ENCODE assay signal across 5 cellular contexts in the genomic region with DNA sequence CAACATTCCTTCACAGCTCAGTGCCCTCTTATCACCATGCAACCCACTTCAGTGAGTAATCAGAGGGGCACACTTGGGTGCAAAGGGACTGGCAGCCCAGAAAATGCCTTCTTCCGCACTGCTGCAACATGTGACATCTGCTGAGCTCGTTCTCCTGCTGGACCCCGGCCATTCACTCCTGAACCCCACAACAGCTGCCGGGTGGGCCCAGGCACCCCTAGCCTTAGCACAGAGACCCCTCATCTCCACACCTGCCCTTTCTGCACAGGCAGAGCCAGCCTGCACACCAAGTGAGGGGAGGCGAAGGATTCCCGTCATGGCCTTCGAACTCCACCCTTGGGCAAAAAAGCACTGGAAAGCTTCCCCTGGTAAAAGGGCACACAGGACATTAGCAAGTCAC.
"Had no signal": no experiment of that assay in that cellular context is flagged by ENCODE, and none has a peak within 500 bp of the region (broad histone marks: within the 10 kb centered on the region; RNA-seq: fewer than 3 reads in every experiment).

No MANE protein-coding gene starts in this region.

- H3K27ac ChIP-seq: GM23248 had no signal

- DNase-seq: GM23248, H7, HCEC 1CT, KG1 had no signal

- H3K4me3 ChIP-seq: GM23248, K562 had no signal

- ATAC-seq: K562 had no signal

- H3K9ac ChIP-seq: GM23248 had no signal

- H2AFZ ChIP-seq: GM23248 had no signal
